ENCODE assay signal across 8 cellular contexts in genomic region chr3:113019182-113020137, GRCh38. TPM values are rescaled to one million over a fixed set of nuclear protein-coding genes. Genes with fewer than 3 reads are reported as not detected.
DNase-seq lines count a peak whose midpoint lies in the region; ATAC-seq lines count a peak whose summit lies in the region.

No MANE protein-coding gene starts in this region.

- H3K4me2 ChIP-seq in BLaER1: peak overlapping the region; percentile 86

- DNase-seq in NCI-H524 treated with DMSO at 0.1 percent for 48 hours (lab: John Stamatoyannopoulos, UW) (peak; percentile 51), cortex of kidney (lab: John Stamatoyannopoulos, UW) (peak; percentile 46), left colon (peak; percentile 90 to 92)
- DNase-seq in activated CD4-positive, alpha-beta T cell treated with anti-CD3 and anti-CD28 coated beads, Interleukin-2, amount 10 ng/mL, durations not matched to agents 24 days and 14 days: peak; percentile 94
- peak; percentile 77 to 86 for DNase-seq in stimulated activated CD4-positive, alpha-beta T cell treated with anti-CD3 and anti-CD28 coated beads, Interleukin-1b, Interleukin-23, amount 100 ng/mL, for 4 hours (ENCODE audit: low read depth in 2 of 2)

- H3K36me3 Mint-ChIP-seq in activated CD4-positive, alpha-beta T cell treated with anti-CD3 and anti-CD28 coated beads, Interleukin-2, amount 10 ng/mL, durations not matched to agents 24 days and 14 days (ENCODE audit: low read depth): peaks cover 31% of the 10 kb centered on the region

- peaks cover 5% of the 10 kb centered on the region; the same call in 1 of the 2 replicates for H4K20me1 ChIP-seq in BLaER1

- peak overlapping the region; percentile 89 for H3K4me3 Mint-ChIP-seq in activated CD4-positive, alpha-beta T cell treated with anti-CD3 and anti-CD28 coated beads, Interleukin-2, amount 10 ng/mL, durations not matched to agents 24 days and 14 days

- H3K36me3 ChIP-seq in BLaER1: peaks cover 30% of the 10 kb centered on the region

- peaks cover 40% of the 10 kb centered on the region for H3K4me1 Mint-ChIP-seq in activated CD4-positive, alpha-beta T cell treated with anti-CD3 and anti-CD28 coated beads, Interleukin-2, amount 10 ng/mL, durations not matched to agents 24 days and 14 days

- ATAC-seq in GM19324 (IDR thresholded peaks at IDR 0.05; ENCODE audit: low FRiP score, unreplicated experiment) (peak; percentile 96), HG03460 (IDR thresholded peaks at IDR 0.05; ENCODE audit: unreplicated experiment) (peak; percentile 94), left colon (peak; percentile 98)

- peak overlapping the region; percentile 89 for H3K9ac ChIP-seq in BLaER1

- H3K4me3 ChIP-seq in BLaER1: peak overlapping the region; percentile 84

- peak overlapping the region; percentile 88 for H3K27ac ChIP-seq in BLaER1

- no peaks in the 10 kb centered on the region for H3K9me3 ChIP-seq in BLaER1

- H3K27me3 ChIP-seq in BLaER1: no peaks in the 10 kb centered on the region

- no peaks in the 10 kb centered on the region for H3K9me3 Mint-ChIP-seq in activated CD4-positive, alpha-beta T cell treated with anti-CD3 and anti-CD28 coated beads, Interleukin-2, amount 10 ng/mL, durations not matched to agents 24 days and 14 days

- intact Hi-C loops in activated CD4-positive, alpha-beta T cell treated with anti-CD3 and anti-CD28 coated beads, Interleukin-2, amount 10 ng/mL, durations not matched to agents 24 days and 14 days (cut with micrococcal nuclease): loop anchor here (1.0 to 10.0 kb wide), 11 partner anchors 14 to 1195 kb away; partner anchors contain the start of genes ATP6V1A, CCDC191, GTPBP8 and NAA50
- intact Hi-C loops in left colon (cut with DNase I, micrococcal nuclease): no loop called here

- peaks cover 24% of the 10 kb centered on the region for H3K4me1 ChIP-seq in BLaER1

- H3K27ac Mint-ChIP-seq in activated CD4-positive, alpha-beta T cell treated with anti-CD3 and anti-CD28 coated beads, Interleukin-2, amount 10 ng/mL, durations not matched to agents 24 days and 14 days: peak overlapping the region; percentile 97

- H3K27me3 Mint-ChIP-seq in activated CD4-positive, alpha-beta T cell treated with anti-CD3 and anti-CD28 coated beads, Interleukin-2, amount 10 ng/mL, durations not matched to agents 24 days and 14 days: no peaks in the 10 kb centered on the region

RNA-seq across cellular contexts. Expression of gene GTPBP8, which starts 28.7 kb away (rescaled TPM):
- 18.4 and 18.9 TPM in 2 replicates for total RNA-seq in activated CD4-positive, alpha-beta T cell treated with anti-CD3 and anti-CD28 coated beads, Interleukin-2, amount 10 ng/mL, durations not matched to agents 24 days and 14 days
- 10 to 100 TPM; 16.1 to 16.7 TPM for total RNA-seq in left colon

RNA-seq across cellular contexts. Expression of gene CD200R1, which starts 44.6 kb away (rescaled TPM):
- 3.8 TPM in 2 replicates for total RNA-seq in activated CD4-positive, alpha-beta T cell treated with anti-CD3 and anti-CD28 coated beads, Interleukin-2, amount 10 ng/mL, durations not matched to agents 24 days and 14 days
- 1 to 10 TPM in 1 of 2 donors, under 1 TPM in 1; 0.49 to 1.6 TPM for total RNA-seq in left colon

Comparison
In these comparisons a context has a peak if more than half of its experiments do, and no peak if none do; other contexts are left out.
1. Peak in every context shown above with its lines: DNase-seq, ATAC-seq, H3K4me3 ChIP-seq and H3K27ac ChIP-seq.